Comparison of ENCODE assay signal across 1 cellular context in the genomic region with DNA sequence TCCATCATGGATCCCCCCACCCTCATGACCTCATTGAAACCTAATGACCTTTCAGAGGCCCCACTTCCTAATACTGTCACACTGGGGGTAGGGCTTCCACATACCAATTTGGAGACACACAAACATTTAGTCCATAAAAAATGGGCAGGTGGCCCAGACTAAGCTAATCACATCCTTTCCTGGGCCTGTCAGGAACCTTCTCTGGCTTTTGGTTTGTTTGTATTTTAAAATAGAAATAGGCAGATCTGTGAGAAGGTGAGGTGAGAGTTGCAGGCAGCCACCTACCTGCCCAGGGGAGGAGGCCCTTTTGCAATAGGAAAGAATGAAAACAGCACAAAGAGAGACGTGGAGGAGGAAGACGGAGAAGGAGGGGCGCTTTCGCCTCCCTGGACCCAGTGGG.
TF ChIP-seq lines count a peak whose summit lies in the region.

No MANE protein-coding gene starts in this region.

TF ChIP-seq in SK-N-SH, 30 proteins besides CTCF, POLR2A, EP300 and RAD21 (continued from another document):
- TF ChIP-seq CHD2 (IDR thresholded peaks at IDR 0.05; ENCODE audit: low read length, partially characterized antibody) = no peak
TF ChIP-seq in SK-N-SH: peak in this region for 0.
